ENCODE assay signal across 16 cellular contexts in the genomic region with DNA sequence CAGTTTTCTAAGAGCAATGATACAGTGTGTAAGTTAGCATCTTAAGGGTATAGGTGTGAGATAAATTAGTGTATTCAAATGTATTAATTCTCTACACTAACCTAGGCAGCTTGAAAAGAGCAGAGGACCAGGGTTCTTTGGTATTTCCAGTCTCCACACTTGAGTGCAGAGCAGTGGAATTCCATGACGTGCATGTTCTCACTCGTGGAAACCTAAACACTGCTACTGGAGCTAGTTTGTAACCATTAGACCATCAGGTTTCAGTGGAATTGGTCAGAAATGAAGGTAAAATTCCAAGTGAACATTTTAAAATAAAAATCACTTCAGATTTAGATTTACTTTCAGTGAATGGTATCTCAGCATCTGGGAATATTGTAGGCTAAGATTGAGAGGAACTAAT.
"Had no signal": no experiment of that assay in that cellular context is flagged by ENCODE, and none has a peak within 500 bp of the region (broad histone marks: within the 10 kb centered on the region; RNA-seq: fewer than 3 reads in every experiment).

No MANE protein-coding gene starts in this region.

- H3K4me1 Mint-ChIP-seq: activated CD4-positive, alpha-beta T cell treated with anti-CD3 and anti-CD28 coated beads, Interleukin-2, amount 10 ng/mL, durations not matched to agents 7 days and 5 days; activated naive CD4-positive, alpha-beta T cell treated with anti-CD3 and anti-CD28 coated beads, Interleukin-2, amount 10 ng/mL, durations not matched to agents 7 days and 5 days; activated T-helper 17 cell treated with anti-CD3 and anti-CD28 coated beads, Interleukin-2, amount 50 U/mL, for 72 hours; central memory CD8-positive, alpha-beta T cell; naive thymus-derived CD4-positive, alpha-beta T cell had no signal

- H3K36me3 Mint-ChIP-seq: activated naive CD4-positive, alpha-beta T cell treated with anti-CD3 and anti-CD28 coated beads, Interleukin-2, amount 10 ng/mL, durations not matched to agents 7 days and 5 days; naive thymus-derived CD4-positive, alpha-beta T cell had no signal

- DNase-seq: activated CD4-positive, alpha-beta T cell treated with anti-CD3 and anti-CD28 coated beads, Interleukin-2, amount 10 ng/mL, durations not matched to agents 7 days and 5 days; activated CD4-positive, CD25-positive, alpha-beta regulatory T cell; activated CD8-positive, alpha-beta memory T cell treated with anti-CD3 and anti-CD28 coated beads for 24 hours; activated naive CD4-positive, alpha-beta T cell treated with anti-CD3 and anti-CD28 coated beads, Interleukin-2, amount 10 ng/mL, durations not matched to agents 7 days and 5 days; effector memory CD8-positive, alpha-beta T cell; erythroblast; head of caudate nucleus; islet precursor cell; midbrain; naive thymus-derived CD4-positive, alpha-beta T cell; stimulated activated CD4-positive, alpha-beta T cell treated with anti-CD3 and anti-CD28 coated beads, Interleukin-4, amount 100 ng/mL, for 24 hours; T-helper 2 cell had no signal

- H3K27ac ChIP-seq: parathyroid adenoma had no signal

- H3K4me3 Mint-ChIP-seq: activated CD4-positive, alpha-beta T cell treated with anti-CD3 and anti-CD28 coated beads, Interleukin-2, amount 10 ng/mL, durations not matched to agents 7 days and 5 days; activated naive CD4-positive, alpha-beta T cell treated with anti-CD3 and anti-CD28 coated beads, Interleukin-2, amount 10 ng/mL, durations not matched to agents 7 days and 5 days; activated T-helper 17 cell treated with anti-CD3 and anti-CD28 coated beads, Interleukin-2, amount 50 U/mL, for 72 hours; central memory CD8-positive, alpha-beta T cell; dendritic cell treated with granulocyte-macrophage colony-stimulating factor and Interleukin-4, amounts not matched to agents 40 ng/mL and 50 ng/mL, for 4 days; effector memory CD8-positive, alpha-beta T cell; naive thymus-derived CD4-positive, alpha-beta T cell had no signal

- H3K27ac Mint-ChIP-seq: activated CD4-positive, alpha-beta T cell treated with anti-CD3 and anti-CD28 coated beads, Interleukin-2, amount 10 ng/mL, durations not matched to agents 7 days and 5 days; activated naive CD4-positive, alpha-beta T cell treated with anti-CD3 and anti-CD28 coated beads, Interleukin-2, amount 10 ng/mL, durations not matched to agents 7 days and 5 days; activated T-helper 17 cell treated with anti-CD3 and anti-CD28 coated beads, Interleukin-2, amount 50 U/mL, for 72 hours; dendritic cell treated with granulocyte-macrophage colony-stimulating factor and Interleukin-4, amounts not matched to agents 40 ng/mL and 50 ng/mL, for 4 days; effector memory CD8-positive, alpha-beta T cell; naive thymus-derived CD4-positive, alpha-beta T cell had no signal

- H3K4me1 ChIP-seq: parathyroid adenoma had no signal

- H3K9ac ChIP-seq: parathyroid adenoma had no signal

- H3K9me3 Mint-ChIP-seq: activated CD4-positive, alpha-beta T cell treated with anti-CD3 and anti-CD28 coated beads, Interleukin-2, amount 10 ng/mL, durations not matched to agents 7 days and 5 days; activated naive CD4-positive, alpha-beta T cell treated with anti-CD3 and anti-CD28 coated beads, Interleukin-2, amount 10 ng/mL, durations not matched to agents 7 days and 5 days; activated T-helper 17 cell treated with anti-CD3 and anti-CD28 coated beads, Interleukin-2, amount 50 U/mL, for 72 hours; central memory CD8-positive, alpha-beta T cell; dendritic cell treated with granulocyte-macrophage colony-stimulating factor and Interleukin-4, amounts not matched to agents 40 ng/mL and 50 ng/mL, for 4 days; effector memory CD8-positive, alpha-beta T cell; naive thymus-derived CD4-positive, alpha-beta T cell had no signal
